Comparison of ENCODE assay signal across 8 cellular contexts in genomic region chr20:34709044-34709835, GRCh38. TPM values are rescaled to one million over a fixed set of nuclear protein-coding genes. Genes with fewer than 3 reads are reported as not detected.
DNase-seq lines count a peak whose midpoint lies in the region; ATAC-seq and TF ChIP-seq lines count a peak whose summit lies in the region.

No MANE protein-coding gene starts in this region.

- peak overlapping the region; percentile 49; the same call in 1 of the 2 replicates for H2BK120ac ChIP-seq in IMR-90 (ENCODE audit: low read depth, low read length)

- H3K36me3 ChIP-seq in IMR-90 (ENCODE audit: control insufficient read depth, insufficient read depth, low read length) (peaks cover 19% of the 10 kb centered on the region), SJSA1 (peaks cover 24% of the 10 kb centered on the region), gastroesophageal sphincter (peaks cover 0 to 36% of the 10 kb centered on the region in 2 donors), osteoblast (ENCODE audit: insufficient read depth, low read length) (peaks cover 11% of the 10 kb centered on the region), testis (ENCODE audit: low read depth, missing control alignments) (no peaks in the 10 kb centered on the region)

- H4K91ac ChIP-seq in IMR-90 (ENCODE audit: insufficient read depth, low read depth, low read length): peak overlapping the region; percentile 80

- peaks cover 23% of the 10 kb centered on the region for H3K4me1 ChIP-seq in IMR-90 (ENCODE audit: control insufficient read depth, insufficient read depth, low read length)
- peaks cover 22% of the 10 kb centered on the region for H3K4me1 ChIP-seq in SJSA1 (replicated peaks)
- peaks cover 0 to 70% (median 20%) of the 10 kb centered on the region in 3 donors for H3K4me1 ChIP-seq in gastroesophageal sphincter
- peaks cover 37% of the 10 kb centered on the region for H3K4me1 ChIP-seq in osteoblast (ENCODE audit: insufficient read depth, low read length)
- peaks cover 20% of the 10 kb centered on the region for H3K4me1 ChIP-seq in testis

- no peak overlapping the region for H2BK20ac ChIP-seq in IMR-90 (ENCODE audit: low read depth, low read length)

- H4K20me1 ChIP-seq in IMR-90 (ENCODE audit: insufficient read depth, low read length): peaks cover 24% of the 10 kb centered on the region; the same call in 1 of the 2 replicates
- H4K20me1 ChIP-seq in osteoblast (ENCODE audit: insufficient read depth, low read length): peaks cover 14% of the 10 kb centered on the region

- ATAC-seq in GM21515 (IDR thresholded peaks at IDR 0.05; ENCODE audit: unreplicated experiment): peak; percentile 41
- ATAC-seq in IMR-90 (ENCODE audit: low read depth): peak; percentile 66
- ATAC-seq in gastroesophageal sphincter: peak; percentile 86

- 0% methylated on average over 10 of the region's 64 CpGs; no CpG with 5 or more reads in 1 of the 2 experiments for WGBS in IMR-90 (ENCODE audit: extremely low coverage in 2 of 2, insufficient read length in 1 of 2), 2 experiments
- 0% methylated on average over 1 to 2 of the region's 64 CpGs for WGBS in gastroesophageal sphincter (ENCODE audit: low coverage in 1 of 2), 2 donors
- 11 to 26% methylated on average over 27 to 54 of the region's 64 CpGs for WGBS in testis, 2 donors

- H2BK5ac ChIP-seq in IMR-90 (ENCODE audit: low read depth, low read length, poor library complexity, severe bottlenecking): peak overlapping the region; percentile 52

- H3K27ac Mint-ChIP-seq in activated naive CD4-positive, alpha-beta T cell treated with anti-CD3 and anti-CD28 coated beads for 36 hours: peak overlapping the region; percentile 57

- H3K23ac ChIP-seq in IMR-90 (ENCODE audit: low read depth, low read length): peak overlapping the region; percentile 67

- DNase-seq in DMS153 (lab: John Stamatoyannopoulos, UW) (peak; percentile 84), IMR-90 (peak; percentile 54), SJSA1 (ENCODE audit: low read depth in 1 of 2, low spot score in 2 of 2) (peak in 1 of 2 experiments; percentile 55), osteoblast (ENCODE audit: insufficient read length, low spot score, missing footprints) (peak; percentile 97), testis (peak; percentile 82)
- peak; percentile 78 for DNase-seq in activated naive CD4-positive, alpha-beta T cell treated with anti-CD3 and anti-CD28 coated beads for 36 hours

- H3K27ac ChIP-seq in IMR-90 (ENCODE audit: insufficient read depth, low read length): peak overlapping the region; percentile 75
- H3K27ac ChIP-seq in SJSA1: no peak overlapping the region
- H3K27ac ChIP-seq in gastroesophageal sphincter: peak overlapping the region; percentile 94 to 100 (median 96)
- peak overlapping the region; percentile 70 for H3K27ac ChIP-seq in osteoblast (ENCODE audit: low read depth, low read length)
- peak overlapping the region; percentile 87 to 98 for H3K27ac ChIP-seq in testis

- H3K27me3 ChIP-seq in IMR-90 (ENCODE audit: control insufficient read depth, insufficient read depth, low read length) (no peaks in the 10 kb centered on the region), SJSA1 (replicated peaks) (no peaks in the 10 kb centered on the region), gastroesophageal sphincter (no peaks in the 10 kb centered on the region), osteoblast (ENCODE audit: insufficient read depth, low read length) (no peaks in the 10 kb centered on the region), testis (no peaks in the 10 kb centered on the region)

- BruUV-seq in IMR-90 (replicated peaks; lab: Mats Ljungman, UMichigan): no TSS peak

- H3K9me1 ChIP-seq in IMR-90 (ENCODE audit: insufficient read depth, low read length): peaks cover 30% of the 10 kb centered on the region

- no peaks in the 10 kb centered on the region for H3K27me3 Mint-ChIP-seq in activated naive CD4-positive, alpha-beta T cell treated with anti-CD3 and anti-CD28 coated beads for 36 hours (ENCODE audit: low read depth)

- peaks cover 3% of the 10 kb centered on the region for H3K36me3 Mint-ChIP-seq in activated naive CD4-positive, alpha-beta T cell treated with anti-CD3 and anti-CD28 coated beads for 36 hours (ENCODE audit: low read depth)

- H2AK9ac ChIP-seq in IMR-90 (replicated peaks; ENCODE audit: low read depth, low read length, poor library complexity): peak overlapping the region; percentile 93

- peak overlapping the region; percentile 57 for H3K4me3 ChIP-seq in IMR-90 (ENCODE audit: insufficient read depth, low read depth, low read length)
- H3K4me3 ChIP-seq in SJSA1: peak overlapping the region; percentile 23
- peak overlapping the region; percentile 66 to 92 for H3K4me3 ChIP-seq in gastroesophageal sphincter
- H3K4me3 ChIP-seq in osteoblast (ENCODE audit: insufficient read depth, low read length): peak overlapping the region; percentile 80
- H3K4me3 ChIP-seq in testis: peak overlapping the region; percentile 75 to 84

- no peak overlapping the region for H3K56ac ChIP-seq in IMR-90 (ENCODE audit: extremely low read depth, insufficient read depth, low read length)

- peaks cover 14% of the 10 kb centered on the region for H3K4me1 Mint-ChIP-seq in activated naive CD4-positive, alpha-beta T cell treated with anti-CD3 and anti-CD28 coated beads for 36 hours (ENCODE audit: low read depth)

- peak overlapping the region; percentile 80 for H3K4me3 Mint-ChIP-seq in activated naive CD4-positive, alpha-beta T cell treated with anti-CD3 and anti-CD28 coated beads for 36 hours

- POLR2A ChIA-PET in IMR-90 (lab: Charles Lee; ENCODE audit: unreplicated experiment): interaction anchor here (0.6 kb wide), 1 partner anchor 83 kb away, joined by 4 read pairs; no protein-coding TSS in a partner anchor

- peak overlapping the region; percentile 32; the same call in 1 of the 2 replicates for H4K5ac ChIP-seq in IMR-90 (ENCODE audit: low read depth, low read length)

- peak overlapping the region; percentile 85 for H3K4ac ChIP-seq in IMR-90 (ENCODE audit: low read depth, low read length)

- H3K4me2 ChIP-seq in IMR-90 (ENCODE audit: low read depth, low read length): peak overlapping the region; percentile 74
- peak overlapping the region; percentile 82 for H3K4me2 ChIP-seq in osteoblast (ENCODE audit: insufficient read depth, low read length)

- H3K14ac ChIP-seq in IMR-90 (replicated peaks; ENCODE audit: low read depth, low read length): no peak overlapping the region

- H3K9ac ChIP-seq in IMR-90 (ENCODE audit: low read depth, low read length): peak overlapping the region; percentile 62

- H3K9me3 ChIP-seq in IMR-90 (ENCODE audit: control insufficient read depth, insufficient read depth, low read length) (no peaks in the 10 kb centered on the region), SJSA1 (replicated peaks) (no peaks in the 10 kb centered on the region), gastroesophageal sphincter (no peaks in the 10 kb centered on the region), osteoblast (ENCODE audit: low read depth, low read length) (no peaks in the 10 kb centered on the region), testis (no peaks in the 10 kb centered on the region)

- peak overlapping the region; percentile 29 to 83; a peak in 2 of 4 replicates for H4K8ac ChIP-seq in IMR-90 (ENCODE audit: low read depth in 2 of 2, low read length in 2 of 2)

- no peak for TF ChIP-seq CTCF in IMR-90 (conservative IDR thresholded peaks at IDR 0.05; ENCODE audit: low read depth, low read length)
- no peak for TF ChIP-seq CTCF in gastroesophageal sphincter (IDR thresholded peaks at IDR 0.05)
- TF ChIP-seq CTCF in osteoblast (IDR thresholded peaks at IDR 0.05; ENCODE audit: extremely low read depth, low read depth, low read length): no peak
- TF ChIP-seq CTCF in testis (IDR thresholded peaks at IDR 0.05): no peak

- H3K18ac ChIP-seq in IMR-90 (ENCODE audit: low read depth, low read length): peak overlapping the region; percentile 53; the same call in 1 of the 2 replicates

- H3K9me3 Mint-ChIP-seq in activated naive CD4-positive, alpha-beta T cell treated with anti-CD3 and anti-CD28 coated beads for 36 hours: no peaks in the 10 kb centered on the region

- H3K79me1 ChIP-seq in IMR-90 (ENCODE audit: low read depth in 1 of 2, low read length in 2 of 2): peaks cover 0 to 58% of the 10 kb centered on the region in 2 experiments; a peak in 2 of 4 replicates

- no peak for TF ChIP-seq EP300 in gastroesophageal sphincter (IDR thresholded peaks at IDR 0.05)

- peaks cover 4% of the 10 kb centered on the region for H3K79me2 ChIP-seq in osteoblast (ENCODE audit: insufficient read depth, low read length)

- H2AFZ ChIP-seq in IMR-90 (replicated peaks; ENCODE audit: low read length, poor library complexity) (peak overlapping the region; percentile 97), osteoblast (ENCODE audit: low read length) (peak overlapping the region; percentile 80)

- intact Hi-C loops in IMR-90 (cut with micrococcal nuclease) (loop anchor here (5.0 kb wide), 3 partner anchors 58 to 397 kb away; no protein-coding TSS in a partner anchor), testis (cut with DNase I; ENCODE audit: low total_unique reads) (no loop called here)
- intact Hi-C loops in activated naive CD4-positive, alpha-beta T cell treated with anti-CD3 and anti-CD28 coated beads for 36 hours (cut with micrococcal nuclease): loop anchor here (1.0 to 2.0 kb wide), 6 partner anchors 32 to 406 kb away; partner anchors contain the start of genes AHCY, DYNLRB1, NCOA6 and PIGU

- no peak overlapping the region for H2AK5ac ChIP-seq in IMR-90 (ENCODE audit: low read depth, low read length)

- CTCF ChIA-PET in IMR-90 (lab: Yijun Ruan, JAX): interaction anchor here (0.5 to 0.8 kb wide), 2 partner anchors 127 to 192 kb away, joined by 3 to 4 read pairs; no protein-coding TSS in a partner anchor
- CTCF ChIA-PET in activated naive CD4-positive, alpha-beta T cell treated with anti-CD3 and anti-CD28 coated beads for 36 hours (lab: Charles Lee): interaction anchor here (0.5 to 7.9 kb wide), 6 partner anchors 35 to 397 kb away, joined by 3 to 49 read pairs (median 4); no protein-coding TSS in a partner anchor

- H2BK15ac ChIP-seq in IMR-90 (ENCODE audit: low read depth, low read length): no peak overlapping the region; the same call in 2 of the 3 replicates

- TF ChIP-seq POLR2A in IMR-90 (IDR thresholded peaks at IDR 0.05; ENCODE audit: low read depth, low read length) (no peak), gastroesophageal sphincter (IDR thresholded peaks at IDR 0.05) (peak; percentile 32 to 36), testis (IDR thresholded peaks at IDR 0.05) (no peak)

- in situ Hi-C loops in IMR-90 (cut with MboI; ENCODE audit: low sequenced_read_pairs): no loop called here

- dilution Hi-C loops in IMR-90 (cut with HindIII; ENCODE audit: low sequenced_read_pairs, unreplicated experiment): no loop called here

- TF ChIP-seq RAD21 in IMR-90 (IDR thresholded peaks at IDR 0.05; ENCODE audit: low read length): no peak

RNA-seq across cellular contexts. Expression of gene TP53INP2, which starts 5.1 kb away (rescaled TPM):
- total RNA-seq in IMR-90 (2012; rRNA removed): 1.1 and 1.3 TPM in 2 replicates
- polyA plus RNA-seq in IMR-90 (2012; rRNA removed): 6.8 and 7.4 TPM in 2 replicates
- 4.7 and 5.8 TPM in 2 replicates for polyA plus RNA-seq in IMR-90 (2012; cell fraction: cytosol; rRNA removed)
- polyA plus RNA-seq in IMR-90 (2012; cell fraction: nucleus; rRNA removed; ENCODE audit: low replicate concordance): 19.6 and 42.6 TPM in 2 replicates
- 0.88 and 2.9 TPM in 2 replicates for total RNA-seq in SJSA1 (2014; rRNA removed; shearing (Covaris generic))
- 1 to 10 TPM; 1.9 TPM for total RNA-seq in activated naive CD4-positive, alpha-beta T cell treated with anti-CD3 and anti-CD28 coated beads for 36 hours
- total RNA-seq in gastroesophageal sphincter: 10 to 100 TPM; 22.8 to 67.8 (median 53.0) TPM
- total RNA-seq in osteoblast: 7.7 and 8.0 TPM in 2 replicates
- total RNA-seq in testis: 10 to 100 TPM; 35.3 to 59.9 TPM
- 39.9 TPM for polyA plus RNA-seq in testis (ENCODE audit: insufficient read depth, low read depth, low replicate concordance)

RNA-seq across cellular contexts. Expression of gene PIGU, which starts 32.3 kb away (rescaled TPM):
- total RNA-seq in IMR-90 (2012; rRNA removed) (11.1 and 16.1 TPM in 2 replicates), gastroesophageal sphincter (10 to 100 TPM in 3 of 4 donors, 1 to 10 TPM in 1; 5.4 to 11.8 (median 10.8) TPM), osteoblast (8.3 and 9.0 TPM in 2 replicates), testis (10 to 100 TPM; 35.0 to 35.7 TPM)
- polyA plus RNA-seq in IMR-90 (2012; rRNA removed) (31.1 and 32.4 TPM in 2 replicates), testis (ENCODE audit: insufficient read depth, low read depth, low replicate concordance) (48.9 TPM)
- polyA plus RNA-seq in IMR-90 (2012; cell fraction: cytosol; rRNA removed): 18.5 and 21.3 TPM in 2 replicates
- polyA plus RNA-seq in IMR-90 (2012; cell fraction: nucleus; rRNA removed; ENCODE audit: low replicate concordance): 9.5 and 16.5 TPM in 2 replicates
- 13.3 and 24.4 TPM in 2 replicates for total RNA-seq in SJSA1 (2014; rRNA removed; shearing (Covaris generic))
- 10 to 100 TPM; 18.8 to 18.9 TPM for total RNA-seq in activated naive CD4-positive, alpha-beta T cell treated with anti-CD3 and anti-CD28 coated beads for 36 hours

Comparison
In these comparisons a context has a peak if more than half of its experiments do, and no peak if none do; other contexts are left out.
1. H3K4me3 ChIP-seq: peak in every context shown above with its lines; median percentile 80 in osteoblast; 80 in testis; 79 in gastroesophageal sphincter; 57 in IMR-90; 23 in SJSA1.
2. POLR2A ChIP-seq: peak in gastroesophageal sphincter (2 of 2); none in IMR-90 (single experiment) and testis (single experiment).
3. Peak in every context shown above with its lines, with median percentiles within 50 percentile points of each other: ATAC-seq.